ENCODE assay signal across 8 cellular contexts in genomic region chr19:38851622-38852230, GRCh38. TPM values are rescaled to one million over a fixed set of nuclear protein-coding genes. Genes with fewer than 3 reads are reported as not detected.
A peak's percentile ranks its signal among the peaks of the same experiment; 100 is the strongest.
DNase-seq lines count a peak whose midpoint lies in the region; ATAC-seq and TF ChIP-seq lines count a peak whose summit lies in the region.

No MANE protein-coding gene starts in this region.

- no peaks in the 10 kb centered on the region for H3K27me3 Mint-ChIP-seq in activated CD4-positive, alpha-beta T cell treated with anti-CD3 and anti-CD28 coated beads, Interleukin-2, amount 10 ng/mL, durations not matched to agents 24 days and 14 days

- peak overlapping the region; percentile 98 for H3K4me3 Mint-ChIP-seq in activated CD4-positive, alpha-beta T cell treated with anti-CD3 and anti-CD28 coated beads, Interleukin-2, amount 10 ng/mL, durations not matched to agents 24 days and 14 days

- intact Hi-C loops in activated CD4-positive, alpha-beta T cell treated with anti-CD3 and anti-CD28 coated beads, Interleukin-2, amount 10 ng/mL, durations not matched to agents 24 days and 14 days (cut with micrococcal nuclease) = loop anchor here (1.0 to 2.0 kb wide), 3 partner anchors 18 to 1119 kb away; partner anchors contain the start of genes EIF3K and PSMC4

- H3K27ac ChIP-seq in coronary artery = peak overlapping the region; percentile 96 to 99

- H3K4me1 Mint-ChIP-seq in activated CD4-positive, alpha-beta T cell treated with anti-CD3 and anti-CD28 coated beads, Interleukin-2, amount 10 ng/mL, durations not matched to agents 24 days and 14 days = peaks cover 38% of the 10 kb centered on the region

- ATAC-seq in HG03280 (IDR thresholded peaks at IDR 0.05; ENCODE audit: unreplicated experiment) (peak; percentile 28), left lobe of liver (peak; percentile 59), HG03565 (IDR thresholded peaks at IDR 0.05; ENCODE audit: unreplicated experiment) (no peak)

- peaks cover 28% of the 10 kb centered on the region for H3K36me3 Mint-ChIP-seq in activated CD4-positive, alpha-beta T cell treated with anti-CD3 and anti-CD28 coated beads, Interleukin-2, amount 10 ng/mL, durations not matched to agents 24 days and 14 days (ENCODE audit: low read depth)

- H3K4me3 ChIP-seq in coronary artery = peak overlapping the region; percentile 83

- H3K9me3 Mint-ChIP-seq in activated CD4-positive, alpha-beta T cell treated with anti-CD3 and anti-CD28 coated beads, Interleukin-2, amount 10 ng/mL, durations not matched to agents 24 days and 14 days = no peaks in the 10 kb centered on the region

- peak overlapping the region; percentile 100 for H3K27ac Mint-ChIP-seq in activated CD4-positive, alpha-beta T cell treated with anti-CD3 and anti-CD28 coated beads, Interleukin-2, amount 10 ng/mL, durations not matched to agents 24 days and 14 days

- DNase-seq in GF-D8 (lab: John Stamatoyannopoulos, UW) (peak; percentile 74), NCI-H524 treated with DMSO at 0.1 percent for 48 hours (lab: John Stamatoyannopoulos, UW) (peak; percentile 21), coronary artery (ENCODE audit: low spot score) (peak; percentile 94), left lobe of liver (ENCODE audit: low spot score) (peak; percentile 96)
- peak; percentile 97 for DNase-seq in activated CD4-positive, alpha-beta T cell treated with anti-CD3 and anti-CD28 coated beads, Interleukin-2, amount 10 ng/mL, durations not matched to agents 24 days and 14 days
- peak; percentile 86 to 94 for DNase-seq in stimulated activated CD4-positive, alpha-beta T cell treated with anti-CD3 and anti-CD28 coated beads, Interleukin-1b, Interleukin-23, amount 100 ng/mL, for 4 hours (ENCODE audit: low read depth in 2 of 2)

- no peak for TF ChIP-seq CTCF in coronary artery (IDR thresholded peaks at IDR 0.05)

RNA-seq across cellular contexts. Expression of gene HNRNPL, which starts 1.9 kb away (rescaled TPM):
- total RNA-seq in activated CD4-positive, alpha-beta T cell treated with anti-CD3 and anti-CD28 coated beads, Interleukin-2, amount 10 ng/mL, durations not matched to agents 24 days and 14 days = 686 and 695 TPM in 2 replicates
- 93.1 TPM for total RNA-seq in left lobe of liver

RNA-seq across cellular contexts. Expression of gene ECH1, which starts 20.1 kb away (rescaled TPM):
- 129 and 130 TPM in 2 replicates for total RNA-seq in activated CD4-positive, alpha-beta T cell treated with anti-CD3 and anti-CD28 coated beads, Interleukin-2, amount 10 ng/mL, durations not matched to agents 24 days and 14 days
- 439 TPM for total RNA-seq in left lobe of liver

RNA-seq across cellular contexts. Expression of gene RINL, which starts 26.3 kb away (rescaled TPM):
- total RNA-seq in activated CD4-positive, alpha-beta T cell treated with anti-CD3 and anti-CD28 coated beads, Interleukin-2, amount 10 ng/mL, durations not matched to agents 24 days and 14 days = 62.7 and 68.9 TPM in 2 replicates
- total RNA-seq in left lobe of liver = 5.6 TPM

RNA-seq across cellular contexts. Expression of gene LGALS4, which starts 39.0 kb away (rescaled TPM):
- total RNA-seq in activated CD4-positive, alpha-beta T cell treated with anti-CD3 and anti-CD28 coated beads, Interleukin-2, amount 10 ng/mL, durations not matched to agents 24 days and 14 days = 1.3 and 1.7 TPM in 2 replicates
- total RNA-seq in left lobe of liver = 102 TPM

RNA-seq across cellular contexts. Expression of gene SIRT2, which starts 47.7 kb away (rescaled TPM):
- 23.6 and 30.1 TPM in 2 replicates for total RNA-seq in activated CD4-positive, alpha-beta T cell treated with anti-CD3 and anti-CD28 coated beads, Interleukin-2, amount 10 ng/mL, durations not matched to agents 24 days and 14 days
- 31.2 TPM for total RNA-seq in left lobe of liver

Comparison
In these comparisons a context has a peak if more than half of its experiments do, and no peak if none do; other contexts are left out.
1. DNase-seq: peak in every context shown above with its lines; median percentile 97 in activated CD4-positive, alpha-beta T cell treated with anti-CD3 and anti-CD28 coated beads, Interleukin-2, amount 10 ng/mL, durations not matched to agents 24 days and 14 days; 96 in left lobe of liver; 94 in coronary artery; 90 in stimulated activated CD4-positive, alpha-beta T cell treated with anti-CD3 and anti-CD28 coated beads, Interleukin-1b, Interleukin-23, amount 100 ng/mL, for 4 hours; 74 in GF-D8; 21 in NCI-H524 treated with DMSO at 0.1 percent for 48 hours.